Comparison of ENCODE assay signal across 8 cellular contexts in the genomic region with DNA sequence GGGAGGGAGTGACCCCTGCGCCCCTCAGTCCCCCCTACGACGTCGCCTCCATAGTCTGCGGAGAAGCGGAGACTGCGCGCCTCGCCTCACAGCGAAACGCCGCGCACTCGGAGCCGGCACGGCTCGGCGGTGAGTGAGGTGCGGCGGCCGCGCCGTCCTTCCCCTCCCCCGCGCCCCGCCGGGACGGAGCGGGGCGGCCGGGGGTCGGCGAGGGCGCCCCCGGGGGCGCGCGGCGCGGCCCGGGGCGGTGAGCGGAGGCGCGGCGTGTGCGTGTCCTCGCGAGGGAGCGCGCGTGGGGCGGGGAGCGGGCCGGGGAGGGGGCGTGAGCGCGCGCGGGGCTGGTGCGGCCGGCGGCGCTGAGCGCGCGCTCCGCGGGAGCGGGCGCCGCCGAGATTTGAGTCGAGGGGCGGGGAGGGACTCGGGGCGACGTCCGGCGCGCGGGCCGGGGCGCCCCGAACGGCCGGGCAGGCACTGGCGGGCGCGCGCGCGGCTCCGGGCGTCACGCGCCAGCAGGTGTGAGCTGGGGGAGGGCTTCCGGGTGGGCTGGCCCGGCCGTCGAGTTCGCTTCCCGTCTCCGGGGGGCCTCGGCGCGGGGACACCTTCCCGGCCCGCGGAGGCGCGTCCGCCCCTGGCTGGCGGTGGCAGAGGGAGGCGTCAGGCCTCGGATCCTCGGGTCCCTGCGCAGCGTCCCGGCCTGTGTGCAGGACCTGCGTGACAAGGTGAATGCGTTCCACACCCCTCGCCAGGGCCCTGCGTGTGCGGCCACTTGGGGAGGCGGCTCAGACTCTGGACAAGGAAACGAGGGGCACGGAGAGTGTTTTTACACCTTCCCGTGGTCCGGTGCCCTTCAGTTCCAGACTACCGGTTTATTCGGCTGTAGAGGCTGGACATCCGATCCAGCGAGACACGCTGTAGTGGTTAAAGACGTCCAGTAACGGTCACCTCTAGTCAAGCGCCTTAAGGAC. TPM values are rescaled to one million over a fixed set of nuclear protein-coding genes. Genes with fewer than 3 reads are reported as not detected.
DNase-seq lines count a peak whose midpoint lies in the region; ATAC-seq and TF ChIP-seq lines count a peak whose summit lies in the region.

No MANE protein-coding gene starts in this region.

- peak overlapping the region; percentile 88 for H3K4me3 ChIP-seq in IMR-90 (ENCODE audit: insufficient read depth, low read depth, low read length)

- peak overlapping the region; percentile 62 for H3K27ac ChIP-seq in IMR-90 (ENCODE audit: insufficient read depth, low read length)

- ATAC-seq in IMR-90 (ENCODE audit: low read depth) (peak; percentile 30), left lobe of liver (peak; percentile 12)
- peak; percentile 16 for ATAC-seq in central memory CD8-positive, alpha-beta T cell (replicated peaks; ENCODE audit: extremely low read depth, poor library complexity, severe bottlenecking)

- no peaks in the 10 kb centered on the region for H3K9me3 ChIP-seq in IMR-90 (ENCODE audit: control insufficient read depth, insufficient read depth, low read length)

- H3K36me3 Mint-ChIP-seq in central memory CD8-positive, alpha-beta T cell (ENCODE audit: insufficient read depth): peaks cover 16% of the 10 kb centered on the region

- DNase-seq in CMK (ENCODE audit: low read depth): peak; percentile 53
- peak; percentile 86 for DNase-seq in GM20000 (ENCODE audit: low spot score)
- peak; percentile 15 for DNase-seq in IMR-90
- DNase-seq in activated CD4-positive, CD25-positive, alpha-beta regulatory T cell (lab: John Stamatoyannopoulos, UW): peak; percentile 45 to 71 (median 61)
- peak; percentile 58 to 75 for DNase-seq in central memory CD8-positive, alpha-beta T cell (ENCODE audit: low spot score in 2 of 2)
- DNase-seq in left lobe of liver (ENCODE audit: low spot score): peak; percentile 69
- DNase-seq in stimulated activated CD4-positive, alpha-beta T cell treated with anti-CD3 and anti-CD28 coated beads, Interleukin-2, amount 100 ng/mL, for 24 hours: peak; percentile 75 to 76
- DNase-seq in pons (ENCODE audit: low spot score): no peak

- no peaks in the 10 kb centered on the region for H3K9me1 ChIP-seq in IMR-90 (ENCODE audit: insufficient read depth, low read length)

- no peak overlapping the region for H2BK120ac ChIP-seq in IMR-90 (ENCODE audit: low read depth, low read length)

- H4K20me1 ChIP-seq in IMR-90 (ENCODE audit: insufficient read depth, low read length): no peaks in the 10 kb centered on the region; the same call in 1 of the 2 replicates

- TF ChIP-seq CTCF in GM20000 (IDR thresholded peaks at IDR 0.05; ENCODE audit: extremely low read depth, missing control alignments) (no peak), IMR-90 (conservative IDR thresholded peaks at IDR 0.05; ENCODE audit: low read depth, low read length) (no peak)

- no peaks in the 10 kb centered on the region for H3K4me1 ChIP-seq in IMR-90 (ENCODE audit: control insufficient read depth, insufficient read depth, low read length)

- no peak overlapping the region for H2AK5ac ChIP-seq in IMR-90 (ENCODE audit: low read depth, low read length)

- no peak overlapping the region for H2BK20ac ChIP-seq in IMR-90 (ENCODE audit: low read depth, low read length)

- H3K14ac ChIP-seq in IMR-90 (replicated peaks; ENCODE audit: low read depth, low read length): 0 out of 2 replicates have a peak overlapping the region, but pooled peaks have one; percentile 48

- peaks cover 11% of the 10 kb centered on the region for H3K27me3 ChIP-seq in IMR-90 (ENCODE audit: control insufficient read depth, insufficient read depth, low read length)

- H3K27ac Mint-ChIP-seq in central memory CD8-positive, alpha-beta T cell (ENCODE audit: low read depth): peak overlapping the region; percentile 97

- peak overlapping the region; percentile 96 for H2AFZ ChIP-seq in IMR-90 (replicated peaks; ENCODE audit: low read length, poor library complexity)

- peak overlapping the region; percentile 59 for H3K9ac ChIP-seq in IMR-90 (ENCODE audit: low read depth, low read length)

- H2BK5ac ChIP-seq in IMR-90 (ENCODE audit: low read depth, low read length, poor library complexity, severe bottlenecking): peak overlapping the region; percentile 34

- H4K5ac ChIP-seq in IMR-90 (ENCODE audit: low read depth, low read length): peak overlapping the region; percentile 31; the same call in 1 of the 2 replicates

- BruUV-seq in IMR-90 (replicated peaks; lab: Mats Ljungman, UMichigan): no TSS peak

- peak overlapping the region; percentile 63 for H3K4ac ChIP-seq in IMR-90 (ENCODE audit: low read depth, low read length)

- in situ Hi-C loops in IMR-90 (cut with MboI; ENCODE audit: low sequenced_read_pairs): loop anchor here (10.0 to 25.0 kb wide), 2 partner anchors 300 to 883 kb away; partner anchors contain the start of genes ADSL and CBX7

- H4K8ac ChIP-seq in IMR-90 (ENCODE audit: low read depth in 2 of 2, low read length in 2 of 2): peak overlapping the region in 1 of 2 experiments; percentile 63; a peak in 2 of 4 replicates

- CTCF ChIA-PET in IMR-90 (lab: Yijun Ruan, JAX): interaction anchor here (1.0 to 1.6 kb wide), 5 partner anchors 134 to 516 kb away, joined by 3 to 5 read pairs (median 4); no protein-coding TSS in a partner anchor

- dilution Hi-C loops in IMR-90 (cut with HindIII; ENCODE audit: low sequenced_read_pairs, unreplicated experiment): no loop called here

- peak overlapping the region; percentile 67 for H2AK9ac ChIP-seq in IMR-90 (replicated peaks; ENCODE audit: low read depth, low read length, poor library complexity)

- peaks cover 39% of the 10 kb centered on the region for H3K4me1 Mint-ChIP-seq in central memory CD8-positive, alpha-beta T cell

- no peak overlapping the region for H3K18ac ChIP-seq in IMR-90 (ENCODE audit: low read depth, low read length)

- H3K23ac ChIP-seq in IMR-90 (ENCODE audit: low read depth, low read length): peak overlapping the region; percentile 52; the same call in 1 of the 2 replicates

- H3K79me1 ChIP-seq in IMR-90 (ENCODE audit: low read depth in 1 of 2, low read length in 2 of 2): peaks cover 5 to 13% of the 10 kb centered on the region in 2 experiments; a peak in 3 of 4 replicates

- peak overlapping the region; percentile 89 for H3K4me3 Mint-ChIP-seq in central memory CD8-positive, alpha-beta T cell

- POLR2A ChIA-PET in IMR-90 (lab: Charles Lee; ENCODE audit: unreplicated experiment): interaction anchor here (0.5 to 0.7 kb wide), 4 partner anchors 11 to 873 kb away, joined by 4 to 15 read pairs (median 6); no protein-coding TSS in a partner anchor

- H3K56ac ChIP-seq in IMR-90 (ENCODE audit: extremely low read depth, insufficient read depth, low read length): no peak overlapping the region

- peak; percentile 4; the same call in 1 of the 2 replicates for TF ChIP-seq RAD21 in IMR-90 (IDR thresholded peaks at IDR 0.05; ENCODE audit: low read length)

- intact Hi-C loops in IMR-90 (cut with micrococcal nuclease): loop anchor here (1.0 to 2.0 kb wide), 2 partner anchors 132 to 301 kb away; partner anchors contain the start of genes ADSL and TNRC6B

- H4K91ac ChIP-seq in IMR-90 (ENCODE audit: insufficient read depth, low read depth, low read length): no peak overlapping the region; the same call in 1 of the 2 replicates

- 1% methylated on average over 36 of the region's 138 CpGs; no CpG with 5 or more reads in 1 of the 2 experiments for WGBS in IMR-90 (ENCODE audit: extremely low coverage in 2 of 2, insufficient read length in 1 of 2), 2 experiments

- no peaks in the 10 kb centered on the region for H3K36me3 ChIP-seq in IMR-90 (ENCODE audit: control insufficient read depth, insufficient read depth, low read length)

- H3K4me2 ChIP-seq in IMR-90 (ENCODE audit: low read depth, low read length): peak overlapping the region; percentile 73

- peaks cover 2% of the 10 kb centered on the region for H3K27me3 Mint-ChIP-seq in central memory CD8-positive, alpha-beta T cell

- no peaks in the 10 kb centered on the region for H3K9me3 Mint-ChIP-seq in central memory CD8-positive, alpha-beta T cell

- no peak overlapping the region; the same call in 2 of the 3 replicates for H2BK15ac ChIP-seq in IMR-90 (ENCODE audit: low read depth, low read length)

- TF ChIP-seq POLR2A in IMR-90 (IDR thresholded peaks at IDR 0.05; ENCODE audit: low read depth, low read length): no peak

TF ChIP-seq in IMR-90, 13 proteins besides CTCF, POLR2A, EP300 and RAD21:
- TF ChIP-seq MAZ (IDR thresholded peaks at IDR 0.05; ENCODE audit: borderline replicate concordance, low read depth, low read length): 0 out of 2 replicates have a peak, but pooled peaks have one; percentile 19
- TF ChIP-seq, protein P1, sequence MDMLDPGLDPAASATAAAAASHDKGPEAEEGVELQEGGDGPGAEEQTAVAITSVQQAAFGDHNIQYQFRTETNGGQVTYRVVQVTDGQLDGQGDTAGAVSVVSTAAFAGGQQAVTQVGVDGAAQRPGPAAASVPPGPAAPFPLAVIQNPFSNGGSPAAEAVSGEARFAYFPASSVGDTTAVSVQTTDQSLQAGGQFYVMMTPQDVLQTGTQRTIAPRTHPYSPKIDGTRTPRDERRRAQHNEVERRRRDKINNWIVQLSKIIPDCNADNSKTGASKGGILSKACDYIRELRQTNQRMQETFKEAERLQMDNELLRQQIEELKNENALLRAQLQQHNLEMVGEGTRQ (IDR thresholded peaks at IDR 0.05; ENCODE audit: low read depth, low read length): no peak
- no peak for TF ChIP-seq RFX5 (IDR thresholded peaks at IDR 0.05; ENCODE audit: low read depth, low read length)
- TF ChIP-seq BHLHE40 (IDR thresholded peaks at IDR 0.05; ENCODE audit: low read depth, low read length): no peak
- TF ChIP-seq NFE2L2 (IDR thresholded peaks at IDR 0.05; ENCODE audit: low read depth, low read length): no peak
TF ChIP-seq in IMR-90: peak in this region for 1.

RNA-seq across cellular contexts. Expression of gene FAM83F, which starts 50.4 kb away (rescaled TPM):
- total RNA-seq in IMR-90 (2012; rRNA removed) (not detected in 2 replicates), left lobe of liver (6.6 TPM)
- not detected in 2 replicates for polyA plus RNA-seq in IMR-90 (2012; rRNA removed)
- not detected in 2 replicates for polyA plus RNA-seq in IMR-90 (2012; cell fraction: cytosol; rRNA removed)
- polyA plus RNA-seq in IMR-90 (2012; cell fraction: nucleus; rRNA removed; ENCODE audit: low replicate concordance): under 0.01 TPM in 1 of 2 replicates, not detected in the other
